In the genomic region with DNA sequence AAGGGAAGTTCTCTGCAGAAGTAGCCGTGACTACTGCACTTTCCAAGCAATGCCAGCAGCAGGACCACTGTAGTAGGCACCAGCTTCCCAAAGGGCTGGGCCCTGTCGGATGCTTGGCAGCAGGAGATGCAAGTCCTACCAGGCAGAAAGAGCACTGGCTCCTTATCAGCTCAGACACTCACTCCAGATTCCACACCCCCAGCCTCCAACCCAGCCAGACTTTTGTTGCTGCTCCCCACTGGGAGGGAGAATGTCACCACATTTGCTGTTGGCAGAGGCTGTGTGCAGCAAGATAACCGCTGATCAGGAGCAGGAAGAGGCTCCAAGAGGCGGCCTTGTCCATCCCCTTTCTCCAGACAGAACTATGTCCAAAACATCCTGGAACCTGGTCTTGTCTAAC, we compare ENCODE assay signal across 1 cellular context.
TF ChIP-seq lines count a peak whose summit lies in the region.

No MANE protein-coding gene starts in this region.

TF ChIP-seq in K562, 482 proteins besides CTCF, POLR2A, EP300 and RAD21 (continued from another document and continues in another):
- TF ChIP-seq, protein P1, sequence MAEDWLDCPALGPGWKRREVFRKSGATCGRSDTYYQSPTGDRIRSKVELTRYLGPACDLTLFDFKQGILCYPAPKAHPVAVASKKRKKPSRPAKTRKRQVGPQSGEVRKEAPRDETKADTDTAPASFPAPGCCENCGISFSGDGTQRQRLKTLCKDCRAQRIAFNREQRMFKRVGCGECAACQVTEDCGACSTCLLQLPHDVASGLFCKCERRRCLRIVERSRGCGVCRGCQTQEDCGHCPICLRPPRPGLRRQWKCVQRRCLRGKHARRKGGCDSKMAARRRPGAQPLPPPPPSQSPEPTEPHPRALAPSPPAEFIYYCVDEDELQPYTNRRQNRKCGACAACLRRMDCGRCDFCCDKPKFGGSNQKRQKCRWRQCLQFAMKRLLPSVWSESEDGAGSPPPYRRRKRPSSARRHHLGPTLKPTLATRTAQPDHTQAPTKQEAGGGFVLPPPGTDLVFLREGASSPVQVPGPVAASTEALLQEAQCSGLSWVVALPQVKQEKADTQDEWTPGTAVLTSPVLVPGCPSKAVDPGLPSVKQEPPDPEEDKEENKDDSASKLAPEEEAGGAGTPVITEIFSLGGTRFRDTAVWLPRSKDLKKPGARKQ (CRISPR knock-in tag; IDR thresholded peaks at IDR 0.05) = no peak
- TF ChIP-seq HSF4 (CRISPR knock-in tag; IDR thresholded peaks at IDR 0.05; ENCODE audit: borderline replicate concordance) = no peak
- no peak for TF ChIP-seq U2AF2 (optimal IDR thresholded peaks at IDR 0.05; ENCODE audit: low read depth, low read length)
- TF ChIP-seq, protein P2, sequence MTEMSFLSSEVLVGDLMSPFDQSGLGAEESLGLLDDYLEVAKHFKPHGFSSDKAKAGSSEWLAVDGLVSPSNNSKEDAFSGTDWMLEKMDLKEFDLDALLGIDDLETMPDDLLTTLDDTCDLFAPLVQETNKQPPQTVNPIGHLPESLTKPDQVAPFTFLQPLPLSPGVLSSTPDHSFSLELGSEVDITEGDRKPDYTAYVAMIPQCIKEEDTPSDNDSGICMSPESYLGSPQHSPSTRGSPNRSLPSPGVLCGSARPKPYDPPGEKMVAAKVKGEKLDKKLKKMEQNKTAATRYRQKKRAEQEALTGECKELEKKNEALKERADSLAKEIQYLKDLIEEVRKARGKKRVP (CRISPR knock-in tag; IDR thresholded peaks at IDR 0.05) = no peak
- TF ChIP-seq, protein P3, sequence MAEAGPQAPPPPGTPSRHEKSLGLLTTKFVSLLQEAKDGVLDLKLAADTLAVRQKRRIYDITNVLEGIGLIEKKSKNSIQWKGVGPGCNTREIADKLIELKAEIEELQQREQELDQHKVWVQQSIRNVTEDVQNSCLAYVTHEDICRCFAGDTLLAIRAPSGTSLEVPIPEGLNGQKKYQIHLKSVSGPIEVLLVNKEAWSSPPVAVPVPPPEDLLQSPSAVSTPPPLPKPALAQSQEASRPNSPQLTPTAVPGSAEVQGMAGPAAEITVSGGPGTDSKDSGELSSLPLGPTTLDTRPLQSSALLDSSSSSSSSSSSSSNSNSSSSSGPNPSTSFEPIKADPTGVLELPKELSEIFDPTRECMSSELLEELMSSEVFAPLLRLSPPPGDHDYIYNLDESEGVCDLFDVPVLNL (CRISPR knock-in tag; IDR thresholded peaks at IDR 0.05; ENCODE audit: low read depth) = no peak
- no peak for TF ChIP-seq SNRNP70 (optimal IDR thresholded peaks at IDR 0.05; ENCODE audit: low read depth, low read length)
- TF ChIP-seq KLF16 (IDR thresholded peaks at IDR 0.05) = peak; percentile 92
- TF ChIP-seq SMARCB1 (IDR thresholded peaks at IDR 0.05; ENCODE audit: insufficient read length, low read depth) = no peak
- peak; percentile 64; the same call in 1 of the 2 replicates for TF ChIP-seq JUND (IDR thresholded peaks at IDR 0.05; ENCODE audit: borderline replicate concordance, low read depth, low read length)
- no peak; the same call in 2 of the 3 replicates for TF ChIP-seq JUND (tag; IDR thresholded peaks at IDR 0.05; ENCODE audit: borderline replicate concordance, low read depth, low read length)
- TF ChIP-seq IRF2 (CRISPR knock-in tag; IDR thresholded peaks at IDR 0.05) = no peak
- TF ChIP-seq THRAP3 (IDR thresholded peaks at IDR 0.05; ENCODE audit: borderline replicate concordance) = no peak
- TF ChIP-seq, protein P4, sequence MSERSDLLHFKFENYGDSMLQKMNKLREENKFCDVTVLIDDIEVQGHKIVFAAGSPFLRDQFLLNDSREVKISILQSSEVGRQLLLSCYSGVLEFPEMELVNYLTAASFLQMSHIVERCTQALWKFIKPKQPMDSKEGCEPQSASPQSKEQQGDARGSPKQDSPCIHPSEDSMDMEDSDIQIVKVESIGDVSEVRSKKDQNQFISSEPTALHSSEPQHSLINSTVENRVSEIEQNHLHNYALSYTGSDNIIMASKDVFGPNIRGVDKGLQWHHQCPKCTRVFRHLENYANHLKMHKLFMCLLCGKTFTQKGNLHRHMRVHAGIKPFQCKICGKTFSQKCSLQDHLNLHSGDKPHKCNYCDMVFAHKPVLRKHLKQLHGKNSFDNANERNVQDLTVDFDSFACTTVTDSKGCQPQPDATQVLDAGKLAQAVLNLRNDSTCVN (CRISPR knock-in tag; IDR thresholded peaks at IDR 0.05) = no peak
- TF ChIP-seq ZNF696 (CRISPR knock-in tag; conservative IDR thresholded peaks at IDR 0.05) = no peak
- peak; percentile 83 for TF ChIP-seq FOXM1 (IDR thresholded peaks at IDR 0.05; ENCODE audit: low read depth)
- no peak for TF ChIP-seq FOXM1 (CRISPR knock-in tag; IDR thresholded peaks at IDR 0.05; ENCODE audit: low read depth)
- TF ChIP-seq FOS (IDR thresholded peaks at IDR 0.05; ENCODE audit: extremely low read depth, insufficient read length) = no peak
- TF ChIP-seq, protein P5, sequence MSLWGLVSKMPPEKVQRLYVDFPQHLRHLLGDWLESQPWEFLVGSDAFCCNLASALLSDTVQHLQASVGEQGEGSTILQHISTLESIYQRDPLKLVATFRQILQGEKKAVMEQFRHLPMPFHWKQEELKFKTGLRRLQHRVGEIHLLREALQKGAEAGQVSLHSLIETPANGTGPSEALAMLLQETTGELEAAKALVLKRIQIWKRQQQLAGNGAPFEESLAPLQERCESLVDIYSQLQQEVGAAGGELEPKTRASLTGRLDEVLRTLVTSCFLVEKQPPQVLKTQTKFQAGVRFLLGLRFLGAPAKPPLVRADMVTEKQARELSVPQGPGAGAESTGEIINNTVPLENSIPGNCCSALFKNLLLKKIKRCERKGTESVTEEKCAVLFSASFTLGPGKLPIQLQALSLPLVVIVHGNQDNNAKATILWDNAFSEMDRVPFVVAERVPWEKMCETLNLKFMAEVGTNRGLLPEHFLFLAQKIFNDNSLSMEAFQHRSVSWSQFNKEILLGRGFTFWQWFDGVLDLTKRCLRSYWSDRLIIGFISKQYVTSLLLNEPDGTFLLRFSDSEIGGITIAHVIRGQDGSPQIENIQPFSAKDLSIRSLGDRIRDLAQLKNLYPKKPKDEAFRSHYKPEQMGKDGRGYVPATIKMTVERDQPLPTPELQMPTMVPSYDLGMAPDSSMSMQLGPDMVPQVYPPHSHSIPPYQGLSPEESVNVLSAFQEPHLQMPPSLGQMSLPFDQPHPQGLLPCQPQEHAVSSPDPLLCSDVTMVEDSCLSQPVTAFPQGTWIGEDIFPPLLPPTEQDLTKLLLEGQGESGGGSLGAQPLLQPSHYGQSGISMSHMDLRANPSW (CRISPR knock-in tag; IDR thresholded peaks at IDR 0.05) = no peak; the same call in 1 of the 2 replicates
- TF ChIP-seq PHB (CRISPR knock-in tag; IDR thresholded peaks at IDR 0.05) = no peak
- TF ChIP-seq ZBTB17 (CRISPR knock-in tag; IDR thresholded peaks at IDR 0.05) = no peak
- no peak for TF ChIP-seq ZNF121 (CRISPR knock-in tag; conservative IDR thresholded peaks at IDR 0.05)
- no peak for TF ChIP-seq BCL6 (CRISPR knock-in tag; IDR thresholded peaks at IDR 0.05)
- TF ChIP-seq, protein P6, sequence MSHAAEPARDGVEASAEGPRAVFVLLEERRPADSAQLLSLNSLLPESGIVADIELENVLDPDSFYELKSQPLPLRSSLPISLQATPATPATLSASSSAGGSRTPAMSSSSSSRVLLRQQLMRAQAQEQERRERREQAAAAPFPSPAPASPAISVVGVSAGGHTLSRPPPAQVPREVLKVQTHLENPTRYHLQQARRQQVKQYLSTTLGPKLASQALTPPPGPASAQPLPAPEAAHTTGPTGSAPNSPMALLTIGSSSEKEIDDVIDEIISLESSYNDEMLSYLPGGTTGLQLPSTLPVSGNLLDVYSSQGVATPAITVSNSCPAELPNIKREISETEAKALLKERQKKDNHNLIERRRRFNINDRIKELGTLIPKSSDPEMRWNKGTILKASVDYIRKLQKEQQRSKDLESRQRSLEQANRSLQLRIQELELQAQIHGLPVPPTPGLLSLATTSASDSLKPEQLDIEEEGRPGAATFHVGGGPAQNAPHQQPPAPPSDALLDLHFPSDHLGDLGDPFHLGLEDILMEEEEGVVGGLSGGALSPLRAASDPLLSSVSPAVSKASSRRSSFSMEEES (CRISPR knock-in tag; IDR thresholded peaks at IDR 0.05) = no peak
- TF ChIP-seq XRCC5 (IDR thresholded peaks at IDR 0.05; ENCODE audit: low read depth, low read length) = 0 out of 2 replicates have a peak, but pooled peaks have one; percentile 59
- TF ChIP-seq ZNF408 (CRISPR knock-in tag; IDR thresholded peaks at IDR 0.05; ENCODE audit: low read depth) = no peak
- TF ChIP-seq YY1 (IDR thresholded peaks at IDR 0.05; ENCODE audit: borderline replicate concordance in 1 of 3, control insufficient read depth in 1 of 3, extremely low read depth in 1 of 3, insufficient read depth in 3 of 3, insufficient read length in 1 of 3, insufficient replicate concordance in 2 of 3, low read depth in 1 of 3, low read length in 2 of 3) = no peak
- TF ChIP-seq MIER1 (IDR thresholded peaks at IDR 0.05; ENCODE audit: low read depth) = no peak
- TF ChIP-seq ZNF707 (CRISPR knock-in tag; conservative IDR thresholded peaks at IDR 0.05) = no peak
- peak; percentile 47; the same call in 1 of the 2 replicates for TF ChIP-seq RNF2 (IDR thresholded peaks at IDR 0.05)
- no peak for TF ChIP-seq CBFB (CRISPR knock-in tag; IDR thresholded peaks at IDR 0.05)
- no peak for TF ChIP-seq ELF4 (CRISPR knock-in tag; IDR thresholded peaks at IDR 0.05)
- TF ChIP-seq MED1 (CRISPR knock-in tag; IDR thresholded peaks at IDR 0.05; ENCODE audit: borderline replicate concordance) = no peak
- TF ChIP-seq ZNF780A (CRISPR knock-in tag; IDR thresholded peaks at IDR 0.05) = no peak
- TF ChIP-seq ZNF274 (IDR thresholded peaks at IDR 0.05; ENCODE audit: borderline replicate concordance, low read depth, low read length) = peak; percentile 47; the same call in 1 of the 2 replicates
- TF ChIP-seq, protein P7, sequence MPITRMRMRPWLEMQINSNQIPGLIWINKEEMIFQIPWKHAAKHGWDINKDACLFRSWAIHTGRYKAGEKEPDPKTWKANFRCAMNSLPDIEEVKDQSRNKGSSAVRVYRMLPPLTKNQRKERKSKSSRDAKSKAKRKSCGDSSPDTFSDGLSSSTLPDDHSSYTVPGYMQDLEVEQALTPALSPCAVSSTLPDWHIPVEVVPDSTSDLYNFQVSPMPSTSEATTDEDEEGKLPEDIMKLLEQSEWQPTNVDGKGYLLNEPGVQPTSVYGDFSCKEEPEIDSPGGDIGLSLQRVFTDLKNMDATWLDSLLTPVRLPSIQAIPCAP (CRISPR knock-in tag; IDR thresholded peaks at IDR 0.05; ENCODE audit: borderline replicate concordance) = no peak
- TF ChIP-seq ZNF695 (CRISPR knock-in tag; IDR thresholded peaks at IDR 0.05) = no peak
- no peak for TF ChIP-seq KLF6 (CRISPR knock-in tag; IDR thresholded peaks at IDR 0.05; ENCODE audit: borderline replicate concordance)
- TF ChIP-seq ZNF778 (CRISPR knock-in tag; IDR thresholded peaks at IDR 0.05) = no peak
- TF ChIP-seq STAT5B (CRISPR knock-in tag; IDR thresholded peaks at IDR 0.05) = no peak
- TF ChIP-seq PHTF2 (CRISPR knock-in tag; IDR thresholded peaks at IDR 0.05) = no peak
- TF ChIP-seq SRF (CRISPR knock-in tag; IDR thresholded peaks at IDR 0.05) = no peak
- TF ChIP-seq TEAD4 (IDR thresholded peaks at IDR 0.05; ENCODE audit: low read length) = peak; percentile 96
- no peak for TF ChIP-seq TEAD4 (CRISPR knock-in tag; IDR thresholded peaks at IDR 0.05; ENCODE audit: borderline replicate concordance)
- TF ChIP-seq ZNF316 (IDR thresholded peaks at IDR 0.05) = no peak
- no peak for TF ChIP-seq RBM39 (optimal IDR thresholded peaks at IDR 0.05; ENCODE audit: low read depth, low read length)
- TF ChIP-seq, protein P8, sequence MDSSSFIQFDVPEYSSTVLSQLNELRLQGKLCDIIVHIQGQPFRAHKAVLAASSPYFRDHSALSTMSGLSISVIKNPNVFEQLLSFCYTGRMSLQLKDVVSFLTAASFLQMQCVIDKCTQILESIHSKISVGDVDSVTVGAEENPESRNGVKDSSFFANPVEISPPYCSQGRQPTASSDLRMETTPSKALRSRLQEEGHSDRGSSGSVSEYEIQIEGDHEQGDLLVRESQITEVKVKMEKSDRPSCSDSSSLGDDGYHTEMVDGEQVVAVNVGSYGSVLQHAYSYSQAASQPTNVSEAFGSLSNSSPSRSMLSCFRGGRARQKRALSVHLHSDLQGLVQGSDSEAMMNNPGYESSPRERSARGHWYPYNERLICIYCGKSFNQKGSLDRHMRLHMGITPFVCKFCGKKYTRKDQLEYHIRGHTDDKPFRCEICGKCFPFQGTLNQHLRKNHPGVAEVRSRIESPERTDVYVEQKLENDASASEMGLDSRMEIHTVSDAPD (CRISPR knock-in tag; IDR thresholded peaks at IDR 0.05) = no peak
- no peak for TF ChIP-seq DACH1 (IDR thresholded peaks at IDR 0.05; ENCODE audit: partially characterized antibody)
- no peak for TF ChIP-seq NFRKB (IDR thresholded peaks at IDR 0.05; ENCODE audit: low read depth)
